11 cellular contexts compared by ENCODE assay signal in genomic region chr17:47735536-47736011, GRCh38. TPM values are rescaled to one million over a fixed set of nuclear protein-coding genes. Genes with fewer than 3 reads are reported as not detected.
DNase-seq lines count a peak whose midpoint lies in the region; ATAC-seq lines count a peak whose summit lies in the region.
"Had no signal": no experiment of that assay in that cellular context is flagged by ENCODE, and none has a peak within 500 bp of the region (broad histone marks: within the 10 kb centered on the region; RNA-seq: fewer than 3 reads in every experiment).

No MANE protein-coding gene starts in this region.

- CTCF ChIA-PET in activated CD4-positive, alpha-beta T cell treated with anti-CD3 and anti-CD28 coated beads for 36 hours (lab: Charles Lee): interaction anchor here (0.6 to 9.4 kb wide), 5 partner anchors 15 to 273 kb away, joined by 3 to 112 read pairs (median 4); no protein-coding TSS in a partner anchor

- peaks cover 56% of the 10 kb centered on the region for H3K4me1 Mint-ChIP-seq in activated CD4-positive, alpha-beta T cell treated with anti-CD3 and anti-CD28 coated beads for 36 hours
- H3K4me1 Mint-ChIP-seq in stimulated activated memory B cell treated with anti-CD40 and anti-IgM and Interleukin-4, amounts not matched to agents 10 μg/mL and 1 μg/mL and 100 μg/mL, for 72 hours: peaks cover 57% of the 10 kb centered on the region

- POLR2A ChIA-PET in activated CD4-positive, alpha-beta T cell treated with anti-CD3 and anti-CD28 coated beads for 36 hours (lab: Charles Lee): interaction anchor here (0.5 to 1.1 kb wide), 2 partner anchors 9 to 65 kb away, joined by 3 to 5 read pairs; no protein-coding TSS in a partner anchor

- H3K36me3 Mint-ChIP-seq in activated CD4-positive, alpha-beta T cell treated with anti-CD3 and anti-CD28 coated beads for 36 hours (ENCODE audit: low read depth): peaks cover 56% of the 10 kb centered on the region
- H3K36me3 Mint-ChIP-seq in stimulated activated memory B cell treated with anti-CD40 and anti-IgM and Interleukin-4, amounts not matched to agents 10 μg/mL and 1 μg/mL and 100 μg/mL, for 72 hours: no peaks in the 10 kb centered on the region

- ATAC-seq in activated CD4-positive, alpha-beta T cell treated with anti-CD3 and anti-CD28 coated beads for 36 hours: peak; percentile 27
- ATAC-seq in HG02642 (IDR thresholded peaks at IDR 0.05; ENCODE audit: poor library complexity, unreplicated experiment) (peak; percentile 51), GM18873 (IDR thresholded peaks at IDR 0.05; ENCODE audit: low FRiP score, unreplicated experiment) (no peak)
- peak; percentile 82 for ATAC-seq in stimulated activated memory B cell treated with anti-CD40 and anti-IgM and Interleukin-4, amounts not matched to agents 10 μg/mL and 1 μg/mL and 100 μg/mL, for 72 hours
- ATAC-seq: HCT116 had no signal

- H3K27me3 Mint-ChIP-seq in activated CD4-positive, alpha-beta T cell treated with anti-CD3 and anti-CD28 coated beads for 36 hours: no peaks in the 10 kb centered on the region
- H3K27me3 Mint-ChIP-seq in stimulated activated memory B cell treated with anti-CD40 and anti-IgM and Interleukin-4, amounts not matched to agents 10 μg/mL and 1 μg/mL and 100 μg/mL, for 72 hours: no peaks in the 10 kb centered on the region

- intact Hi-C loops in activated CD4-positive, alpha-beta T cell treated with anti-CD3 and anti-CD28 coated beads for 36 hours (cut with DNase I, micrococcal nuclease): loop anchor here in 1 of 2 experiments (5.0 kb wide), 1 partner anchor 67 kb away; no protein-coding TSS in a partner anchor

- DNase-seq in activated CD4-positive, alpha-beta T cell treated with anti-CD3 and anti-CD28 coated beads for 36 hours: peak; percentile 63
- DNase-seq in activated CD4-positive, alpha-beta T cell treated with anti-CD3 and anti-CD28 coated beads, Interleukin-2, amount 50 U/mL, for 4 hours: no peak
- peak; percentile 14 for DNase-seq in activated CD8-positive, alpha-beta memory T cell treated with anti-CD3 and anti-CD28 coated beads, Interleukin-2, amount 50 U/mL, for 4 hours
- DNase-seq in NCI-H1417 (lab: John Stamatoyannopoulos, UW): no peak
- DNase-seq in DMS153 treated with DMSO at 0.1 percent for 48 hours (lab: John Stamatoyannopoulos, UW; ENCODE audit: unreplicated experiment): no peak
- DNase-seq: NCI-H1436 treated with DMSO at 0.1 percent for 48 hours had no signal

- peak overlapping the region; percentile 98 for H3K27ac Mint-ChIP-seq in activated CD4-positive, alpha-beta T cell treated with anti-CD3 and anti-CD28 coated beads for 36 hours
- H3K27ac Mint-ChIP-seq in stimulated activated memory B cell treated with anti-CD40 and anti-IgM and Interleukin-4, amounts not matched to agents 10 μg/mL and 1 μg/mL and 100 μg/mL, for 72 hours: peak overlapping the region; percentile 65

- H3K9me3 Mint-ChIP-seq in activated CD4-positive, alpha-beta T cell treated with anti-CD3 and anti-CD28 coated beads for 36 hours (ENCODE audit: low read depth): no peaks in the 10 kb centered on the region
- no peaks in the 10 kb centered on the region for H3K9me3 Mint-ChIP-seq in stimulated activated memory B cell treated with anti-CD40 and anti-IgM and Interleukin-4, amounts not matched to agents 10 μg/mL and 1 μg/mL and 100 μg/mL, for 72 hours

- peak overlapping the region; percentile 93 for H3K4me3 Mint-ChIP-seq in activated CD4-positive, alpha-beta T cell treated with anti-CD3 and anti-CD28 coated beads for 36 hours
- H3K4me3 Mint-ChIP-seq in stimulated activated memory B cell treated with anti-CD40 and anti-IgM and Interleukin-4, amounts not matched to agents 10 μg/mL and 1 μg/mL and 100 μg/mL, for 72 hours: peak overlapping the region; percentile 46

RNA-seq across cellular contexts. Expression of gene TBX21, which starts 2.5 kb away (rescaled TPM):
- 10 to 100 TPM; 73.4 to 76.8 TPM for total RNA-seq in activated CD4-positive, alpha-beta T cell treated with anti-CD3 and anti-CD28 coated beads for 36 hours
- total RNA-seq: dermis microvascular lymphatic vessel endothelial cell had no signal

RNA-seq across cellular contexts. Expression of gene TBKBP1, which starts 41.6 kb away (rescaled TPM):
- total RNA-seq in activated CD4-positive, alpha-beta T cell treated with anti-CD3 and anti-CD28 coated beads for 36 hours: 10 to 100 TPM; 21.8 to 23.1 TPM

Comparison
In these comparisons a context has a peak if more than half of its experiments do, and no peak if none do; other contexts are left out.
1. DNase-seq: peak in activated CD4-positive, alpha-beta T cell treated with anti-CD3 and anti-CD28 coated beads for 36 hours (single experiment) and activated CD8-positive, alpha-beta memory T cell treated with anti-CD3 and anti-CD28 coated beads, Interleukin-2, amount 50 U/mL, for 4 hours (single experiment); none in activated CD4-positive, alpha-beta T cell treated with anti-CD3 and anti-CD28 coated beads, Interleukin-2, amount 50 U/mL, for 4 hours (0 of 2), NCI-H1417 (0 of 3) and DMS153 treated with DMSO at 0.1 percent for 48 hours (single experiment).